In genomic region chrX:149540621-149541520, GRCh38 we compare ENCODE assay signal across 8 cellular contexts. TPM values are rescaled to one million over a fixed set of nuclear protein-coding genes. Genes with fewer than 3 reads are reported as not detected.
DNase-seq lines count a peak whose midpoint lies in the region; ATAC-seq, FAIRE-seq and TF ChIP-seq lines count a peak whose summit lies in the region.

TSS of gene EOLA1 (plus strand) at chrX:149541012. CDS start at chrX:149545631, 4,619 bp downstream.

- DNase-seq in D721Med (ENCODE audit: insufficient read length, low spot score) (no peak), HuH-7 (ENCODE audit: low spot score) (peak; percentile 54), activated T-cell treated with anti-CD3 and anti-CD28 coated beads for 1 hour (ENCODE audit: low read depth) (peak; percentile 71), epithelial cell of esophagus (ENCODE audit: low read depth) (peak; percentile 93), mucosa of gallbladder (ENCODE audit: low spot score) (peak; percentile 89)
- DNase-seq in stimulated activated CD8-positive, alpha-beta memory T cell treated with anti-CD3 and anti-CD28 coated beads, Interleukin-4, amount 100 ng/mL, for 24 hours (ENCODE audit: low read depth) = peak; percentile 82

- peak; percentile 66 for ATAC-seq in GM21526 (IDR thresholded peaks at IDR 0.05; ENCODE audit: low FRiP score, unreplicated experiment)

- H3K27ac ChIP-seq in OCI-LY3 (ENCODE audit: low read length) = peak within 1 kb of the TSS; percentile 95

- no peaks in the 10 kb centered on the region for H3K9me3 ChIP-seq in OCI-LY3 (ENCODE audit: insufficient read depth, low read length)

- peak within 1 kb of the TSS; percentile 88 for H3K9ac ChIP-seq in OCI-LY3 (ENCODE audit: low read length)

- peaks cover 28% of the 10 kb centered on the region for H3K4me1 ChIP-seq in OCI-LY3 (ENCODE audit: low read length)

- H3K4me3 ChIP-seq in OCI-LY3 (ENCODE audit: low read length) (peak within 1 kb of the TSS; percentile 92), epithelial cell of esophagus (ENCODE audit: low read length) (peak within 1 kb of the TSS; percentile 61)

- H3K36me3 ChIP-seq in OCI-LY3 (replicated peaks; ENCODE audit: low read depth, low read length) = no peaks in the 10 kb centered on the region

- H3K27me3 ChIP-seq in OCI-LY3 (ENCODE audit: low read depth, low read length) = no peaks in the 10 kb centered on the region

- no peaks in the 10 kb centered on the region for H4K20me1 ChIP-seq in OCI-LY3 (ENCODE audit: insufficient read depth, low read length)

- peak within 1 kb of the TSS; percentile 62; the same call in 1 of the 2 replicates for H2AFZ ChIP-seq in OCI-LY3 (ENCODE audit: low read depth, low read length)

- TF ChIP-seq CTCF in D721Med (IDR thresholded peaks at IDR 0.05; ENCODE audit: insufficient read depth, missing control alignments) (no peak), OCI-LY3 (IDR thresholded peaks at IDR 0.05; ENCODE audit: low read depth, low read length) (no peak), epithelial cell of esophagus (IDR thresholded peaks at IDR 0.05; ENCODE audit: insufficient read depth, low read depth, low read length, missing control alignments) (no peak)

- FAIRE-seq in D721Med (lab: Jason Lieb, UNC) = peak; percentile 93

- H3K79me2 ChIP-seq in OCI-LY3 (ENCODE audit: low read length) = peaks cover 11% of the 10 kb centered on the region

- H3K4me2 ChIP-seq in OCI-LY3 (ENCODE audit: low read length) = peak within 1 kb of the TSS; percentile 97

RNA-seq across cellular contexts. Expression of gene EOLA1, which starts in this region (rescaled TPM):
- total RNA-seq in mucosa of gallbladder = 18.6 TPM
